In the genomic region with DNA sequence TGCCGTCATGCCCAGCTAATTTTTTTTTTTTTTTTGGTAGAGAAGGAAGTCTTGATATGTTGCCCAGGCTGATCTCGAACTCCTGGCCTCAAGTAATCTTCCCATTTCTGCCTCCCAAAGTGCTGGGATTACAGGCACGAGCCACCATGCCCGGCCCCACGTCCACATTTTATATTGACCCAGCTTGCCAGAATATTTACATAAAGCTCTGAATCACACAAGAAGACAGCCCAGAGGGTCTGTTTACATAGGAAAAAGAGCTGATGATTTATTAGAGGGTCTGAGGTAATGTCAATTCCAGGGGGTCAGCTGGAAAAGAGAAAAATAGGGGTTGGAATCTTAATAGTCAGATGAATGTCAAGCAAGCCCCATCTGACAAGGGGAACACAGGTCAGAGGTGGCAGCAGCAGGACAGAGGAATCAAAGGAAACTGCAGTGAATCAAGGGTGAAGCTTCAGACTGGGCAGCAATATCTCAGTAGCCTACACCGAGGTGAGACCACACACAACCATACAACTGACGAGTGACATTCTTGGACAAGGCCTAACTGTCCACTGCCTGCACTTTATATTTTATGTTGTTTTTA, we compare ENCODE assay signal across 1 cellular context.
A peak's percentile ranks its signal among the peaks of the same experiment; 100 is the strongest.
TF ChIP-seq lines count a peak whose summit lies in the region.

No MANE protein-coding gene starts in this region.

TF ChIP-seq in HepG2, 621 proteins besides CTCF, POLR2A, EP300 and RAD21 (continued from another document):
- TF ChIP-seq, protein P1, sequence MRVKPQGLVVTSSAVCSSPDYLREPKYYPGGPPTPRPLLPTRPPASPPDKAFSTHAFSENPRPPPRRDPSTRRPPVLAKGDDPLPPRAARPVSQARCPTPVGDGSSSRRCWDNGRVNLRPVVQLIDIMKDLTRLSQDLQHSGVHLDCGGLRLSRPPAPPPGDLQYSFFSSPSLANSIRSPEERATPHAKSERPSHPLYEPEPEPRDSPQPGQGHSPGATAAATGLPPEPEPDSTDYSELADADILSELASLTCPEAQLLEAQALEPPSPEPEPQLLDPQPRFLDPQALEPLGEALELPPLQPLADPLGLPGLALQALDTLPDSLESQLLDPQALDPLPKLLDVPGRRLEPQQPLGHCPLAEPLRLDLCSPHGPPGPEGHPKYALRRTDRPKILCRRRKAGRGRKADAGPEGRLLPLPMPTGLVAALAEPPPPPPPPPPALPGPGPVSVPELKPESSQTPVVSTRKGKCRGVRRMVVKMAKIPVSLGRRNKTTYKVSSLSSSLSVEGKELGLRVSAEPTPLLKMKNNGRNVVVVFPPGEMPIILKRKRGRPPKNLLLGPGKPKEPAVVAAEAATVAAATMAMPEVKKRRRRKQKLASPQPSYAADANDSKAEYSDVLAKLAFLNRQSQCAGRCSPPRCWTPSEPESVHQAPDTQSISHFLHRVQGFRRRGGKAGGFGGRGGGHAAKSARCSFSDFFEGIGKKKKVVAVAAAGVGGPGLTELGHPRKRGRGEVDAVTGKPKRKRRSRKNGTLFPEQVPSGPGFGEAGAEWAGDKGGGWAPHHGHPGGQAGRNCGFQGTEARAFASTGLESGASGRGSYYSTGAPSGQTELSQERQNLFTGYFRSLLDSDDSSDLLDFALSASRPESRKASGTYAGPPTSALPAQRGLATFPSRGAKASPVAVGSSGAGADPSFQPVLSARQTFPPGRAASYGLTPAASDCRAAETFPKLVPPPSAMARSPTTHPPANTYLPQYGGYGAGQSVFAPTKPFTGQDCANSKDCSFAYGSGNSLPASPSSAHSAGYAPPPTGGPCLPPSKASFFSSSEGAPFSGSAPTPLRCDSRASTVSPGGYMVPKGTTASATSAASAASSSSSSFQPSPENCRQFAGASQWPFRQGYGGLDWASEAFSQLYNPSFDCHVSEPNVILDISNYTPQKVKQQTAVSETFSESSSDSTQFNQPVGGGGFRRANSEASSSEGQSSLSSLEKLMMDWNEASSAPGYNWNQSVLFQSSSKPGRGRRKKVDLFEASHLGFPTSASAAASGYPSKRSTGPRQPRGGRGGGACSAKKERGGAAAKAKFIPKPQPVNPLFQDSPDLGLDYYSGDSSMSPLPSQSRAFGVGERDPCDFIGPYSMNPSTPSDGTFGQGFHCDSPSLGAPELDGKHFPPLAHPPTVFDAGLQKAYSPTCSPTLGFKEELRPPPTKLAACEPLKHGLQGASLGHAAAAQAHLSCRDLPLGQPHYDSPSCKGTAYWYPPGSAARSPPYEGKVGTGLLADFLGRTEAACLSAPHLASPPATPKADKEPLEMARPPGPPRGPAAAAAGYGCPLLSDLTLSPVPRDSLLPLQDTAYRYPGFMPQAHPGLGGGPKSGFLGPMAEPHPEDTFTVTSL (CRISPR knock-in tag; IDR thresholded peaks at IDR 0.05; ENCODE audit: borderline replicate concordance): peak; percentile 56; the same call in 1 of the 2 replicates
- TF ChIP-seq ZNF430 (CRISPR knock-in tag; IDR thresholded peaks at IDR 0.05): 0 out of 2 replicates have a peak, but pooled peaks have one; percentile 51
- peak; percentile 21; the same call in 1 of the 2 replicates for TF ChIP-seq HOXA3 (CRISPR knock-in tag; IDR thresholded peaks at IDR 0.05)
- TF ChIP-seq, protein P2, sequence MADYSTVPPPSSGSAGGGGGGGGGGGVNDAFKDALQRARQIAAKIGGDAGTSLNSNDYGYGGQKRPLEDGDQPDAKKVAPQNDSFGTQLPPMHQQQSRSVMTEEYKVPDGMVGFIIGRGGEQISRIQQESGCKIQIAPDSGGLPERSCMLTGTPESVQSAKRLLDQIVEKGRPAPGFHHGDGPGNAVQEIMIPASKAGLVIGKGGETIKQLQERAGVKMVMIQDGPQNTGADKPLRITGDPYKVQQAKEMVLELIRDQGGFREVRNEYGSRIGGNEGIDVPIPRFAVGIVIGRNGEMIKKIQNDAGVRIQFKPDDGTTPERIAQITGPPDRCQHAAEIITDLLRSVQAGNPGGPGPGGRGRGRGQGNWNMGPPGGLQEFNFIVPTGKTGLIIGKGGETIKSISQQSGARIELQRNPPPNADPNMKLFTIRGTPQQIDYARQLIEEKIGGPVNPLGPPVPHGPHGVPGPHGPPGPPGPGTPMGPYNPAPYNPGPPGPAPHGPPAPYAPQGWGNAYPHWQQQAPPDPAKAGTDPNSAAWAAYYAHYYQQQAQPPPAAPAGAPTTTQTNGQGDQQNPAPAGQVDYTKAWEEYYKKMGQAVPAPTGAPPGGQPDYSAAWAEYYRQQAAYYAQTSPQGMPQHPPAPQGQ (CRISPR knock-in tag; IDR thresholded peaks at IDR 0.05; ENCODE audit: borderline replicate concordance): no peak
- TF ChIP-seq NR2F6 (IDR thresholded peaks at IDR 0.05): peak; percentile 80
- peak; percentile 65 for TF ChIP-seq NR2F6 (CRISPR knock-in tag; IDR thresholded peaks at IDR 0.05)
- 0 out of 2 replicates have a peak, but pooled peaks have one; percentile 40 for TF ChIP-seq HMG20A (CRISPR knock-in tag; IDR thresholded peaks at IDR 0.05; ENCODE audit: borderline replicate concordance)
- TF ChIP-seq, protein P3, sequence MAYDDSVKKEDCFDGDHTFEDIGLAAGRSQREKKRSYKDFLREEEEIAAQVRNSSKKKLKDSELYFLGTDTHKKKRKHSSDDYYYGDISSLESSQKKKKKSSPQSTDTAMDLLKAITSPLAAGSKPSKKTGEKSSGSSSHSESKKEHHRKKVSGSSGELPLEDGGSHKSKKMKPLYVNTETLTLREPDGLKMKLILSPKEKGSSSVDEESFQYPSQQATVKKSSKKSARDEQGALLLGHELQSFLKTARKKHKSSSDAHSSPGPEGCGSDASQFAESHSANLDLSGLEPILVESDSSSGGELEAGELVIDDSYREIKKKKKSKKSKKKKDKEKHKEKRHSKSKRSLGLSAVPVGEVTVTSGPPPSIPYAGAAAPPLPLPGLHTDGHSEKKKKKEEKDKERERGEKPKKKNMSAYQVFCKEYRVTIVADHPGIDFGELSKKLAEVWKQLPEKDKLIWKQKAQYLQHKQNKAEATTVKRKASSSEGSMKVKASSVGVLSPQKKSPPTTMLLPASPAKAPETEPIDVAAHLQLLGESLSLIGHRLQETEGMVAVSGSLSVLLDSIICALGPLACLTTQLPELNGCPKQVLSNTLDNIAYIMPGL (CRISPR knock-in tag; IDR thresholded peaks at IDR 0.05; ENCODE audit: borderline replicate concordance in 1 of 2, low read depth in 1 of 2): peak; percentile 22 to 36; a peak in 2 of 4 replicates
- peak; percentile 64 for TF ChIP-seq POGZ (CRISPR knock-in tag; IDR thresholded peaks at IDR 0.05)
- peak; percentile 44; the same call in 1 of the 2 replicates for TF ChIP-seq TBX2 (CRISPR knock-in tag; IDR thresholded peaks at IDR 0.05; ENCODE audit: borderline replicate concordance)
- 0 out of 2 replicates have a peak, but pooled peaks have one; percentile 63 for TF ChIP-seq MEF2D (CRISPR knock-in tag; IDR thresholded peaks at IDR 0.05)
- TF ChIP-seq, protein P4, sequence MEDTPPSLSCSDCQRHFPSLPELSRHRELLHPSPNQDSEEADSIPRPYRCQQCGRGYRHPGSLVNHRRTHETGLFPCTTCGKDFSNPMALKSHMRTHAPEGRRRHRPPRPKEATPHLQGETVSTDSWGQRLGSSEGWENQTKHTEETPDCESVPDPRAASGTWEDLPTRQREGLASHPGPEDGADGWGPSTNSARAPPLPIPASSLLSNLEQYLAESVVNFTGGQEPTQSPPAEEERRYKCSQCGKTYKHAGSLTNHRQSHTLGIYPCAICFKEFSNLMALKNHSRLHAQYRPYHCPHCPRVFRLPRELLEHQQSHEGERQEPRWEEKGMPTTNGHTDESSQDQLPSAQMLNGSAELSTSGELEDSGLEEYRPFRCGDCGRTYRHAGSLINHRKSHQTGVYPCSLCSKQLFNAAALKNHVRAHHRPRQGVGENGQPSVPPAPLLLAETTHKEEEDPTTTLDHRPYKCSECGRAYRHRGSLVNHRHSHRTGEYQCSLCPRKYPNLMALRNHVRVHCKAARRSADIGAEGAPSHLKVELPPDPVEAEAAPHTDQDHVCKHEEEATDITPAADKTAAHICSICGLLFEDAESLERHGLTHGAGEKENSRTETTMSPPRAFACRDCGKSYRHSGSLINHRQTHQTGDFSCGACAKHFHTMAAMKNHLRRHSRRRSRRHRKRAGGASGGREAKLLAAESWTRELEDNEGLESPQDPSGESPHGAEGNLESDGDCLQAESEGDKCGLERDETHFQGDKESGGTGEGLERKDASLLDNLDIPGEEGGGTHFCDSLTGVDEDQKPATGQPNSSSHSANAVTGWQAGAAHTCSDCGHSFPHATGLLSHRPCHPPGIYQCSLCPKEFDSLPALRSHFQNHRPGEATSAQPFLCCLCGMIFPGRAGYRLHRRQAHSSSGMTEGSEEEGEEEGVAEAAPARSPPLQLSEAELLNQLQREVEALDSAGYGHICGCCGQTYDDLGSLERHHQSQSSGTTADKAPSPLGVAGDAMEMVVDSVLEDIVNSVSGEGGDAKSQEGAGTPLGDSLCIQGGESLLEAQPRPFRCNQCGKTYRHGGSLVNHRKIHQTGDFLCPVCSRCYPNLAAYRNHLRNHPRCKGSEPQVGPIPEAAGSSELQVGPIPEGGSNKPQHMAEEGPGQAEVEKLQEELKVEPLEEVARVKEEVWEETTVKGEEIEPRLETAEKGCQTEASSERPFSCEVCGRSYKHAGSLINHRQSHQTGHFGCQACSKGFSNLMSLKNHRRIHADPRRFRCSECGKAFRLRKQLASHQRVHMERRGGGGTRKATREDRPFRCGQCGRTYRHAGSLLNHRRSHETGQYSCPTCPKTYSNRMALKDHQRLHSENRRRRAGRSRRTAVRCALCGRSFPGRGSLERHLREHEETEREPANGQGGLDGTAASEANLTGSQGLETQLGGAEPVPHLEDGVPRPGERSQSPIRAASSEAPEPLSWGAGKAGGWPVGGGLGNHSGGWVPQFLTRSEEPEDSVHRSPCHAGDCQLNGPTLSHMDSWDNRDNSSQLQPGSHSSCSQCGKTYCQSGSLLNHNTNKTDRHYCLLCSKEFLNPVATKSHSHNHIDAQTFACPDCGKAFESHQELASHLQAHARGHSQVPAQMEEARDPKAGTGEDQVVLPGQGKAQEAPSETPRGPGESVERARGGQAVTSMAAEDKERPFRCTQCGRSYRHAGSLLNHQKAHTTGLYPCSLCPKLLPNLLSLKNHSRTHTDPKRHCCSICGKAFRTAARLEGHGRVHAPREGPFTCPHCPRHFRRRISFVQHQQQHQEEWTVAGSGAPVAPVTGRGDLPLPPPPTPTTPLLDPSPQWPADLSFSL (CRISPR knock-in tag; IDR thresholded peaks at IDR 0.05): peak; percentile 51; the same call in 1 of the 2 replicates
- TF ChIP-seq ZNF468 (CRISPR knock-in tag; IDR thresholded peaks at IDR 0.05): no peak
- TF ChIP-seq, protein P5, sequence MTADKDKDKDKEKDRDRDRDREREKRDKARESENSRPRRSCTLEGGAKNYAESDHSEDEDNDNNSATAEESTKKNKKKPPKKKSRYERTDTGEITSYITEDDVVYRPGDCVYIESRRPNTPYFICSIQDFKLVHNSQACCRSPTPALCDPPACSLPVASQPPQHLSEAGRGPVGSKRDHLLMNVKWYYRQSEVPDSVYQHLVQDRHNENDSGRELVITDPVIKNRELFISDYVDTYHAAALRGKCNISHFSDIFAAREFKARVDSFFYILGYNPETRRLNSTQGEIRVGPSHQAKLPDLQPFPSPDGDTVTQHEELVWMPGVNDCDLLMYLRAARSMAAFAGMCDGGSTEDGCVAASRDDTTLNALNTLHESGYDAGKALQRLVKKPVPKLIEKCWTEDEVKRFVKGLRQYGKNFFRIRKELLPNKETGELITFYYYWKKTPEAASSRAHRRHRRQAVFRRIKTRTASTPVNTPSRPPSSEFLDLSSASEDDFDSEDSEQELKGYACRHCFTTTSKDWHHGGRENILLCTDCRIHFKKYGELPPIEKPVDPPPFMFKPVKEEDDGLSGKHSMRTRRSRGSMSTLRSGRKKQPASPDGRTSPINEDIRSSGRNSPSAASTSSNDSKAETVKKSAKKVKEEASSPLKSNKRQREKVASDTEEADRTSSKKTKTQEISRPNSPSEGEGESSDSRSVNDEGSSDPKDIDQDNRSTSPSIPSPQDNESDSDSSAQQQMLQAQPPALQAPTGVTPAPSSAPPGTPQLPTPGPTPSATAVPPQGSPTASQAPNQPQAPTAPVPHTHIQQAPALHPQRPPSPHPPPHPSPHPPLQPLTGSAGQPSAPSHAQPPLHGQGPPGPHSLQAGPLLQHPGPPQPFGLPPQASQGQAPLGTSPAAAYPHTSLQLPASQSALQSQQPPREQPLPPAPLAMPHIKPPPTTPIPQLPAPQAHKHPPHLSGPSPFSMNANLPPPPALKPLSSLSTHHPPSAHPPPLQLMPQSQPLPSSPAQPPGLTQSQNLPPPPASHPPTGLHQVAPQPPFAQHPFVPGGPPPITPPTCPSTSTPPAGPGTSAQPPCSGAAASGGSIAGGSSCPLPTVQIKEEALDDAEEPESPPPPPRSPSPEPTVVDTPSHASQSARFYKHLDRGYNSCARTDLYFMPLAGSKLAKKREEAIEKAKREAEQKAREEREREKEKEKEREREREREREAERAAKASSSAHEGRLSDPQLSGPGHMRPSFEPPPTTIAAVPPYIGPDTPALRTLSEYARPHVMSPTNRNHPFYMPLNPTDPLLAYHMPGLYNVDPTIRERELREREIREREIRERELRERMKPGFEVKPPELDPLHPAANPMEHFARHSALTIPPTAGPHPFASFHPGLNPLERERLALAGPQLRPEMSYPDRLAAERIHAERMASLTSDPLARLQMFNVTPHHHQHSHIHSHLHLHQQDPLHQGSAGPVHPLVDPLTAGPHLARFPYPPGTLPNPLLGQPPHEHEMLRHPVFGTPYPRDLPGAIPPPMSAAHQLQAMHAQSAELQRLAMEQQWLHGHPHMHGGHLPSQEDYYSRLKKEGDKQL (CRISPR knock-in tag; IDR thresholded peaks at IDR 0.05; ENCODE audit: low read depth): peak; percentile 45; the same call in 1 of the 2 replicates
- TF ChIP-seq ATF1 (CRISPR knock-in tag; IDR thresholded peaks at IDR 0.05): 0 out of 2 replicates have a peak, but pooled peaks have one; percentile 16
- TF ChIP-seq, protein P6, sequence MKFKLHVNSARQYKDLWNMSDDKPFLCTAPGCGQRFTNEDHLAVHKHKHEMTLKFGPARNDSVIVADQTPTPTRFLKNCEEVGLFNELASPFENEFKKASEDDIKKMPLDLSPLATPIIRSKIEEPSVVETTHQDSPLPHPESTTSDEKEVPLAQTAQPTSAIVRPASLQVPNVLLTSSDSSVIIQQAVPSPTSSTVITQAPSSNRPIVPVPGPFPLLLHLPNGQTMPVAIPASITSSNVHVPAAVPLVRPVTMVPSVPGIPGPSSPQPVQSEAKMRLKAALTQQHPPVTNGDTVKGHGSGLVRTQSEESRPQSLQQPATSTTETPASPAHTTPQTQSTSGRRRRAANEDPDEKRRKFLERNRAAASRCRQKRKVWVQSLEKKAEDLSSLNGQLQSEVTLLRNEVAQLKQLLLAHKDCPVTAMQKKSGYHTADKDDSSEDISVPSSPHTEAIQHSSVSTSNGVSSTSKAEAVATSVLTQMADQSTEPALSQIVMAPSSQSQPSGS (CRISPR knock-in tag; IDR thresholded peaks at IDR 0.05): 0 out of 2 replicates have a peak, but pooled peaks have one; percentile 30
